Comparison of ENCODE assay signal across 23 cellular contexts in genomic region chr2:2640818-2641217, GRCh38.
"Had no signal": no experiment of that assay in that cellular context is flagged by ENCODE, and none has a peak within 500 bp of the region (broad histone marks: within the 10 kb centered on the region; RNA-seq: fewer than 3 reads in every experiment).

No MANE protein-coding gene starts in this region.

- H3K27me3 ChIP-seq: body of pancreas, thyroid gland, upper lobe of left lung had no signal

- H3K9me3 Mint-ChIP-seq: neural crest cell; T-helper 2 cell treated with Interferon-gamma antibody and Interleukin-4, amounts not matched to agents 5 μg/mL and 100 μg/mL, for 36 hours had no signal

- H3K36me3 ChIP-seq: esophagus squamous epithelium, left lung, lower lobe of right lung, stomach, thyroid gland, upper lobe of left lung had no signal

- DNase-seq: activated CD4-positive, alpha-beta T cell treated with anti-CD3 and anti-CD28 coated beads for 36 hours; activated CD4-positive, CD25-positive, alpha-beta regulatory T cell; activated CD8-positive, alpha-beta T cell treated with anti-CD3 and anti-CD28 coated beads, Interleukin-2, amount 10 ng/mL, durations not matched to agents 7 days and 5 days; activated effector memory CD4-positive, alpha-beta T cell treated with Interleukin-2 at 50 U/mL for 16 hours; activated naive CD4-positive, alpha-beta T cell treated with Interleukin-2 at 50 U/mL for 16 hours; aorta; body of pancreas; esophagus squamous epithelium; foreskin melanocyte; left lung; lower lobe of right lung; mesenchymal stem cell; naive thymus-derived CD8-positive, alpha-beta T cell; occipital lobe; right cardiac atrium; stimulated activated CD4-positive, alpha-beta T cell treated with anti-CD3 and anti-CD28 coated beads, Interleukin-2, amount 100 ng/mL, for 48 hours; stomach; T-helper 1 cell; upper lobe of left lung had no signal

- H3K4me1 Mint-ChIP-seq: neural crest cell had no signal

- H3K27ac Mint-ChIP-seq: activated CD4-positive, alpha-beta T cell treated with anti-CD3 and anti-CD28 coated beads for 36 hours; activated CD8-positive, alpha-beta T cell treated with anti-CD3 and anti-CD28 coated beads, Interleukin-2, amount 10 ng/mL, durations not matched to agents 7 days and 5 days; activated naive CD8-positive, alpha-beta T cell; T-helper 2 cell treated with Interferon-gamma antibody and Interleukin-4, amounts not matched to agents 5 μg/mL and 100 μg/mL, for 36 hours had no signal

- H3K27ac ChIP-seq: body of pancreas, left lung, lower lobe of right lung, stomach, thyroid gland, upper lobe of left lung had no signal

- H3K4me1 ChIP-seq: body of pancreas, left lung, lower lobe of right lung, stomach had no signal

- H3K9me3 ChIP-seq: body of pancreas, esophagus squamous epithelium, left lung, lower lobe of right lung, stomach, thyroid gland, upper lobe of left lung had no signal

- H3K4me3 ChIP-seq: body of pancreas, esophagus squamous epithelium, left lung, lower lobe of right lung, stomach, thyroid gland, upper lobe of left lung had no signal

- ATAC-seq: activated CD4-positive, alpha-beta T cell treated with anti-CD3 and anti-CD28 coated beads for 36 hours; activated CD8-positive, alpha-beta T cell treated with anti-CD3 and anti-CD28 coated beads, Interleukin-2, amount 10 ng/mL, durations not matched to agents 7 days and 5 days; body of pancreas; left lung; lower lobe of right lung; naive thymus-derived CD8-positive, alpha-beta T cell had no signal

- H3K4me3 Mint-ChIP-seq: activated CD4-positive, alpha-beta T cell treated with anti-CD3 and anti-CD28 coated beads for 36 hours; activated CD8-positive, alpha-beta T cell treated with anti-CD3 and anti-CD28 coated beads, Interleukin-2, amount 10 ng/mL, durations not matched to agents 7 days and 5 days; activated naive CD8-positive, alpha-beta T cell; naive thymus-derived CD8-positive, alpha-beta T cell; neural crest cell; T-helper 2 cell treated with Interferon-gamma antibody and Interleukin-4, amounts not matched to agents 5 μg/mL and 100 μg/mL, for 36 hours had no signal
